ENCODE assay signal across 8 cellular contexts in genomic region chr17:81735181-81736102, GRCh38. TPM values are rescaled to one million over a fixed set of nuclear protein-coding genes. Genes with fewer than 3 reads are reported as not detected.
DNase-seq lines count a peak whose midpoint lies in the region; ATAC-seq, FAIRE-seq and TF ChIP-seq lines count a peak whose summit lies in the region.

No MANE protein-coding gene starts in this region.

- ATAC-seq in PC-3 (peak; percentile 65), HG03521 (IDR thresholded peaks at IDR 0.05; ENCODE audit: unreplicated experiment) (no peak), GM21723 (IDR thresholded peaks at IDR 0.05; ENCODE audit: unreplicated experiment) (no peak), HG03045 (IDR thresholded peaks at IDR 0.05; ENCODE audit: unreplicated experiment) (no peak)

- H3K27me3 ChIP-seq in PC-3 (ENCODE audit: low read length): no peaks in the 10 kb centered on the region
- H3K27me3 ChIP-seq in skeletal muscle satellite cell (ENCODE audit: control insufficient read depth, insufficient read depth, low read length): peaks cover under 1% of the 10 kb centered on the region

- H3K27ac ChIP-seq in PC-3 (ENCODE audit: low read length) (peak overlapping the region; percentile 68), epithelial cell of prostate (peak overlapping the region; percentile 48)

- CTCF ChIA-PET in PC-3 (lab: Charles Lee): interaction anchor here (0.9 kb wide), 1 partner anchor 119 kb away, joined by 10 read pairs; no protein-coding TSS in a partner anchor

- H3K79me2 ChIP-seq in PC-3 (ENCODE audit: low read length): no peaks in the 10 kb centered on the region

- H3K9me3 ChIP-seq in PC-3 (ENCODE audit: low read length) (no peaks in the 10 kb centered on the region), skeletal muscle satellite cell (replicated peaks; ENCODE audit: low read length) (no peaks in the 10 kb centered on the region)

- peak; percentile 84 for FAIRE-seq in GM12892 (lab: Jason Lieb, UNC)

- H3K36me3 ChIP-seq in PC-3 (ENCODE audit: low read depth, low read length) (no peaks in the 10 kb centered on the region), skeletal muscle satellite cell (ENCODE audit: insufficient read depth, low read length) (no peaks in the 10 kb centered on the region)

- no TSS peak for BruUV-seq in PC-3 (replicated peaks; lab: Mats Ljungman, UMichigan)

- POLR2A ChIA-PET in PC-3 (lab: Charles Lee; ENCODE audit: unreplicated experiment): interaction anchor here (0.6 kb wide), 2 partner anchors 185 to 215 kb away, joined by 3 to 10 read pairs; no protein-coding TSS in a partner anchor

- H3K4me3 ChIP-seq in AG10803 (ENCODE audit: low read length) (no peak overlapping the region), PC-3 (ENCODE audit: low read length) (peak overlapping the region; percentile 61), skeletal muscle satellite cell (ENCODE audit: low read length) (peak overlapping the region; percentile 39)

- no peak for TF ChIP-seq CTCF in AG10803 (conservative IDR thresholded peaks at IDR 0.05; ENCODE audit: low read length)
- TF ChIP-seq CTCF in PC-3 (conservative IDR thresholded peaks at IDR 0.05; ENCODE audit: low read depth, low read length): no peak

- H3K9ac ChIP-seq in PC-3 (ENCODE audit: low read length): peak overlapping the region; percentile 25
- no peak overlapping the region for H3K9ac ChIP-seq in skeletal muscle satellite cell (ENCODE audit: low read depth, low read length)

- H3F3A ChIP-seq in PC-3 (ENCODE audit: low read length, unreplicated experiment): no peaks in the 10 kb centered on the region

- H3K4me1 ChIP-seq in PC-3 (ENCODE audit: insufficient read depth, low read length) (peaks cover 32% of the 10 kb centered on the region), skeletal muscle satellite cell (ENCODE audit: control insufficient read depth, insufficient read depth, low read length) (peaks cover 31% of the 10 kb centered on the region)

- H3K4me2 ChIP-seq in PC-3 (ENCODE audit: low read length): peak overlapping the region; percentile 91
- peak overlapping the region; percentile 69 for H3K4me2 ChIP-seq in skeletal muscle satellite cell (ENCODE audit: low read length)

- peak overlapping the region; percentile 78 for H2AFZ ChIP-seq in PC-3 (ENCODE audit: low read length)

- intact Hi-C loops in PC-3 (cut with micrococcal nuclease): no loop called here

- no peaks in the 10 kb centered on the region for H4K20me1 ChIP-seq in PC-3 (ENCODE audit: low read length)

- H3K9me2 ChIP-seq in PC-3 (replicated peaks; ENCODE audit: low read length): no peaks in the 10 kb centered on the region

- DNase-seq in AG10803 (ENCODE audit: low read depth): peak; percentile 48
- DNase-seq in GM12892 (ENCODE audit: insufficient read length): no peak
- peak; percentile 70 for DNase-seq in PC-3
- DNase-seq in epithelial cell of prostate (ENCODE audit: low read depth, low spot score): no peak

- TF ChIP-seq POLR2A in GM12892 (IDR thresholded peaks at IDR 0.05; ENCODE audit: low read depth, low read length): no peak

RNA-seq across cellular contexts. Expression of gene SLC25A10, which starts 23.4 kb away (rescaled TPM):
- 8.0 TPM for polyA plus RNA-seq in GM12892 (2012; ENCODE audit: missing spikeins)
- total RNA-seq in PC-3 (2014; rRNA removed): 113 and 117 TPM in 2 replicates
- total RNA-seq in skeletal muscle satellite cell (2012; rRNA removed): 14.7 and 18.8 TPM in 2 replicates

RNA-seq across cellular contexts. Expression of gene MRPL12, which starts 32.3 kb away (rescaled TPM):
- polyA plus RNA-seq in GM12892 (2012; ENCODE audit: missing spikeins): 67.8 TPM
- 100 and 108 TPM in 2 replicates for total RNA-seq in PC-3 (2014; rRNA removed)
- total RNA-seq in skeletal muscle satellite cell (2012; rRNA removed): 26.6 and 28.6 TPM in 2 replicates

RNA-seq across cellular contexts. Expression of gene HGS, which starts 51.6 kb away (rescaled TPM):
- polyA plus RNA-seq in GM12892 (2012; ENCODE audit: missing spikeins): 51.4 TPM
- total RNA-seq in PC-3 (2014; rRNA removed): 177 and 194 TPM in 2 replicates
- total RNA-seq in skeletal muscle satellite cell (2012; rRNA removed): 106 and 108 TPM in 2 replicates

RNA-seq across cellular contexts. Expression of gene ARL16, which starts 51.8 kb away (rescaled TPM):
- 32.6 TPM for polyA plus RNA-seq in GM12892 (2012; ENCODE audit: missing spikeins)
- 52.6 and 68.8 TPM in 2 replicates for total RNA-seq in PC-3 (2014; rRNA removed)
- total RNA-seq in skeletal muscle satellite cell (2012; rRNA removed): 14.4 and 24.7 TPM in 2 replicates

Comparison
In these comparisons a context has a peak if more than half of its experiments do, and no peak if none do; other contexts are left out.
1. DNase-seq: peak in AG10803 (single experiment) and PC-3 (single experiment); none in GM12892 (single experiment) and epithelial cell of prostate (single experiment).